In genomic region chr13:37869506-37869755, GRCh38 we compare ENCODE assay signal across 8 cellular contexts. TPM values are rescaled to one million over a fixed set of nuclear protein-coding genes. Genes with fewer than 3 reads are reported as not detected.
DNase-seq lines count a peak whose midpoint lies in the region; TF ChIP-seq lines count a peak whose summit lies in the region.

No MANE protein-coding gene starts in this region.

- H3K36me3 ChIP-seq in MM.1S (replicated peaks; ENCODE audit: insufficient read depth, low read length) (no peaks in the 10 kb centered on the region), liver (ENCODE audit: control insufficient read depth in 4 of 4, insufficient read depth in 3 of 4, low read depth in 1 of 4, low read length in 3 of 4) (no peaks in the 10 kb centered on the region), subcutaneous abdominal adipose tissue (ENCODE audit: control insufficient read depth in 5 of 5, insufficient read depth in 5 of 5, low read length in 5 of 5) (no peaks in the 10 kb centered on the region)

- TF ChIP-seq CTCF in MM.1S (IDR thresholded peaks at IDR 0.05; ENCODE audit: low read length), result no peak
- TF ChIP-seq CTCF in choroid plexus epithelial cell (conservative IDR thresholded peaks at IDR 0.05; ENCODE audit: low read depth, low read length), result no peak
- TF ChIP-seq CTCF in liver (IDR thresholded peaks at IDR 0.05; ENCODE audit: low read depth, low read length, missing input control), result no peak

- H3K79me2 ChIP-seq in MM.1S (ENCODE audit: low read length), result no peaks in the 10 kb centered on the region

- no peak for DNase-seq in MM.1S
- DNase-seq in choroid plexus epithelial cell (ENCODE audit: low read depth), result no peak
- no peak for DNase-seq in NCI-H526 (lab: John Stamatoyannopoulos, UW)
- DNase-seq in stimulated activated CD8-positive, alpha-beta memory T cell treated with anti-CD3 and anti-CD28 coated beads, Interleukin-4, amount 100 ng/mL, for 48 hours, result no peak
- DNase-seq in NCI-H510A (lab: John Stamatoyannopoulos, UW), result no peak
- DNase-seq in AG08396 (ENCODE audit: low spot score), result no peak

- TF ChIP-seq RAD21 in liver (IDR thresholded peaks at IDR 0.05), result no peak

- H2AFZ ChIP-seq in MM.1S (ENCODE audit: low read length), result peak overlapping the region; percentile 69

- H3K27me3 ChIP-seq in MM.1S (replicated peaks; ENCODE audit: insufficient read depth, low read length), result no peaks in the 10 kb centered on the region
- H3K27me3 ChIP-seq in liver (ENCODE audit: control insufficient read depth in 4 of 4, insufficient read depth in 4 of 4, low read length in 3 of 4), result peaks cover 0 to 5% (median 1%) of the 10 kb centered on the region in 4 donors
- peaks cover 15 to 21% (median 17%) of the 10 kb centered on the region in 5 donors for H3K27me3 ChIP-seq in subcutaneous abdominal adipose tissue (ENCODE audit: control insufficient read depth in 5 of 5, insufficient read depth in 4 of 5, low read length in 5 of 5)

- 4% methylated on average over 19 of the region's 19 CpGs for WGBS in liver

- H3K9ac ChIP-seq in MM.1S (ENCODE audit: low read length) (no peak overlapping the region), liver (ENCODE audit: low read depth in 1 of 2, low read length in 2 of 2) (no peak overlapping the region), subcutaneous abdominal adipose tissue (ENCODE audit: low read length in 5 of 5) (no peak overlapping the region)

- H3K4me3 ChIP-seq in MM.1S (ENCODE audit: low read length) (peak overlapping the region; percentile 63), choroid plexus epithelial cell (ENCODE audit: low read depth, low read length) (peak overlapping the region; percentile 83), liver (ENCODE audit: low read depth in 1 of 3, low read length in 3 of 3) (peak overlapping the region in 2 of 3 donors; percentile 44 to 54), subcutaneous abdominal adipose tissue (ENCODE audit: low read depth in 1 of 5, low read length in 5 of 5) (peak overlapping the region; percentile 38 to 66 (median 59))

- no peaks in the 10 kb centered on the region for H4K20me1 ChIP-seq in MM.1S (ENCODE audit: insufficient read depth, low read length)

- H3K4me2 ChIP-seq in MM.1S (ENCODE audit: low read depth, low read length), result peak overlapping the region; percentile 68

- H3K27ac ChIP-seq in MM.1S (ENCODE audit: low read length), result no peak overlapping the region
- H3K27ac ChIP-seq in liver (ENCODE audit: low read depth in 1 of 2, low read length in 2 of 2), result no peak overlapping the region
- H3K27ac ChIP-seq in subcutaneous abdominal adipose tissue (ENCODE audit: low read depth, low read length), result peak overlapping the region; percentile 20

- H3K4me1 ChIP-seq in MM.1S (ENCODE audit: low read length) (no peaks in the 10 kb centered on the region), liver (ENCODE audit: control insufficient read depth in 4 of 4, insufficient read depth in 4 of 4, low read length in 3 of 4) (peaks cover 8 to 16% (median 11%) of the 10 kb centered on the region in 4 donors), subcutaneous abdominal adipose tissue (ENCODE audit: control insufficient read depth in 5 of 5, insufficient read depth in 5 of 5, low read length in 5 of 5) (peaks cover 0 to 19% (median 17%) of the 10 kb centered on the region in 5 donors)

- H3K9me2 ChIP-seq in MM.1S (replicated peaks; ENCODE audit: insufficient read depth, low read length), result no peaks in the 10 kb centered on the region

- H3F3A ChIP-seq in MM.1S (ENCODE audit: insufficient read depth, low read length), result no peaks in the 10 kb centered on the region

- H3K9me3 ChIP-seq in MM.1S (replicated peaks; ENCODE audit: insufficient read depth, low read length) (no peaks in the 10 kb centered on the region), liver (ENCODE audit: control insufficient read depth in 4 of 4, low read length in 3 of 4) (no peaks in the 10 kb centered on the region), subcutaneous abdominal adipose tissue (ENCODE audit: control insufficient read depth in 5 of 5, low read length in 5 of 5) (no peaks in the 10 kb centered on the region)

TF ChIP-seq in liver, 16 proteins besides CTCF, POLR2A, EP300 and RAD21:
- TF ChIP-seq RXRA (IDR thresholded peaks at IDR 0.05), result no peak
- TF ChIP-seq HNF4A (conservative IDR thresholded peaks at IDR 0.05), result no peak
- TF ChIP-seq FOXA1 (IDR thresholded peaks at IDR 0.05), result no peak
- TF ChIP-seq JUND (IDR thresholded peaks at IDR 0.05), result no peak
- TF ChIP-seq MAX (IDR thresholded peaks at IDR 0.05), result no peak
- TF ChIP-seq HNF4G (IDR thresholded peaks at IDR 0.05), result no peak
- TF ChIP-seq TAF1 (conservative IDR thresholded peaks at IDR 0.05), result no peak
- no peak for TF ChIP-seq NR2F2 (IDR thresholded peaks at IDR 0.05)
- no peak for TF ChIP-seq YY1 (IDR thresholded peaks at IDR 0.05)
- TF ChIP-seq GABPA (IDR thresholded peaks at IDR 0.05 in 1 of 2, conservative IDR thresholded peaks at IDR 0.05 in 1 of 2), result no peak
- no peak for TF ChIP-seq REST (IDR thresholded peaks at IDR 0.05)
- no peak for TF ChIP-seq EGR1 (IDR thresholded peaks at IDR 0.05; ENCODE audit: low read depth in 2 of 2)
- no peak for TF ChIP-seq FOXA2 (IDR thresholded peaks at IDR 0.05)

RNA-seq across cellular contexts. Expression of gene TRPC4, which starts 0.1 kb away (rescaled TPM):
- under 1 TPM in 1 of 2 donors, not detected in 1; 0.17 TPM for total RNA-seq in liver
- under 1 TPM; 0.04 to 0.05 TPM for polyA plus RNA-seq in liver
